Comparison of ENCODE assay signal across 8 cellular contexts in genomic region chr9:35161713-35162604, GRCh38.
DNase-seq lines count a peak whose midpoint lies in the region; ATAC-seq and TF ChIP-seq lines count a peak whose summit lies in the region.

UNC13B (plus strand) TSS chr9:35162009; CDS start chr9:35162284, 275 bp downstream.

- peak; percentile 72 for ATAC-seq in HG03064 (IDR thresholded peaks at IDR 0.05; ENCODE audit: low read depth, unreplicated experiment)
- ATAC-seq in GM18519 (IDR thresholded peaks at IDR 0.05; ENCODE audit: low FRiP score, unreplicated experiment) = no peak

- TF ChIP-seq POLR2A in GM15510 (IDR thresholded peaks at IDR 0.05; ENCODE audit: borderline replicate concordance, extremely low read depth, insufficient read length) = peak; percentile 46

- peak; percentile 92 for DNase-seq in NCI-H2227 (lab: John Stamatoyannopoulos, UW; ENCODE audit: unreplicated experiment)
- DNase-seq in activated CD4-positive, CD25-positive, alpha-beta regulatory T cell treated with anti-CD3 and anti-CD28 coated beads, Interleukin-2, amount 50 U/mL, for 72 hours = peak; percentile 77
- DNase-seq in cerebellar cortex (ENCODE audit: low spot score) = peak; percentile 96
- DNase-seq in iris pigment epithelial cell (ENCODE audit: low read depth) = peak; percentile 89
- DNase-seq in smooth muscle cell of the brain vasculature (ENCODE audit: low read depth, low spot score) = peak; percentile 75
